In genomic region chr5:165805756-165806155, GRCh38 we compare ENCODE assay signal across 23 cellular contexts.
DNase-seq lines count a peak whose midpoint lies in the region; ATAC-seq and TF ChIP-seq lines count a peak whose summit lies in the region.
"Had no signal": no experiment of that assay in that cellular context is flagged by ENCODE, and none has a peak within 500 bp of the region (broad histone marks: within the 10 kb centered on the region; RNA-seq: fewer than 3 reads in every experiment).

No MANE protein-coding gene starts in this region.

- H3K36me3 ChIP-seq in endodermal cell (ENCODE audit: control insufficient read depth, insufficient read depth, low read length) (no peaks in the 10 kb centered on the region), OCI-LY7 (ENCODE audit: insufficient read depth, low read length) (no peaks in the 10 kb centered on the region)
- H3K36me3 ChIP-seq: BLaER1 treated with 17β-estradiol and CSF1 and Interleukin-3, amounts not matched to agents 10 nM and 100 nM; neutrophil; right lobe of liver; upper lobe of right lung had no signal

- intact Hi-C loops in OCI-LY7 (cut with micrococcal nuclease; ENCODE audit: unreplicated experiment) = no loop called here

- H3K9me3 ChIP-seq in endodermal cell (ENCODE audit: control insufficient read depth, low read length) = no peaks in the 10 kb centered on the region
- no peaks in the 10 kb centered on the region for H3K9me3 ChIP-seq in OCI-LY7 (ENCODE audit: low read length)
- H3K9me3 ChIP-seq: BLaER1 treated with 17β-estradiol and CSF1 and Interleukin-3, amounts not matched to agents 10 nM and 100 nM; neutrophil; right lobe of liver; upper lobe of right lung had no signal

- no peaks in the 10 kb centered on the region for H3K27me3 Mint-ChIP-seq in endodermal cell (ENCODE audit: insufficient read depth)
- no peaks in the 10 kb centered on the region for H3K27me3 Mint-ChIP-seq in T-cell
- H3K27me3 Mint-ChIP-seq: stimulated activated naive CD8-positive, alpha-beta T cell treated with anti-CD3 and anti-CD28 coated beads, Interleukin-15, amount 100 ng/mL, for 72 hours had no signal

- POLR2A ChIA-PET in T-cell (lab: Charles Lee) (no interaction called here), OCI-LY7 (lab: Charles Lee) (interaction anchor here (0.5 to 0.6 kb wide), 2 partner anchors 162 to 1050 kb away, joined by 3 to 4 read pairs; no protein-coding TSS in a partner anchor)

- H3K4me2 ChIP-seq in OCI-LY7 (ENCODE audit: low read length) = no peak overlapping the region
- H3K4me2 ChIP-seq: BLaER1 treated with 17β-estradiol and CSF1 and Interleukin-3, amounts not matched to agents 10 nM and 100 nM had no signal

- BruUV-seq in OCI-LY7 (replicated peaks; lab: Mats Ljungman, UMichigan) = no TSS peak

- no peak overlapping the region for H2AFZ ChIP-seq in OCI-LY7 (ENCODE audit: low read length)

- H3K79me2 ChIP-seq in OCI-LY7 (ENCODE audit: insufficient read depth, low read depth, low read length) = no peaks in the 10 kb centered on the region

- no peaks in the 10 kb centered on the region for H4K20me1 ChIP-seq in OCI-LY7 (ENCODE audit: insufficient read depth, low read length)
- H4K20me1 ChIP-seq: BLaER1 treated with 17β-estradiol and CSF1 and Interleukin-3, amounts not matched to agents 10 nM and 100 nM had no signal

- no peak overlapping the region for H3K27ac ChIP-seq in endodermal cell (ENCODE audit: low read depth, low read length)
- no peak overlapping the region for H3K27ac ChIP-seq in OCI-LY7 (ENCODE audit: low read depth, low read length, poor library complexity, severe bottlenecking)
- H3K27ac ChIP-seq: BLaER1 treated with 17β-estradiol and CSF1 and Interleukin-3, amounts not matched to agents 10 nM and 100 nM; neutrophil; right lobe of liver; upper lobe of right lung had no signal

- no peaks in the 10 kb centered on the region for H3K9me2 ChIP-seq in OCI-LY7 (ENCODE audit: insufficient read depth, low read length)

- H3K9ac ChIP-seq in endodermal cell (ENCODE audit: extremely low read depth, low read length, poor library complexity, severe bottlenecking) = no peak overlapping the region
- H3K9ac ChIP-seq: BLaER1 treated with 17β-estradiol and CSF1 and Interleukin-3, amounts not matched to agents 10 nM and 100 nM had no signal

- no peak overlapping the region for H3K27ac Mint-ChIP-seq in endodermal cell
- no peak overlapping the region for H3K27ac Mint-ChIP-seq in T-cell
- H3K27ac Mint-ChIP-seq: stimulated activated naive CD8-positive, alpha-beta T cell treated with anti-CD3 and anti-CD28 coated beads, Interleukin-15, amount 100 ng/mL, for 72 hours; T-helper 1 cell treated with Interleukin-12 subunit alpha and Interleukin-12 subunit beta and Interleukin-4 antibody, amounts not matched to agents 30 μg/mL and 1 μg/mL, for 36 hours had no signal

- no peaks in the 10 kb centered on the region for H3K9me3 Mint-ChIP-seq in endodermal cell
- H3K9me3 Mint-ChIP-seq in T-cell = peaks cover 0 to 7% (median 7%) of the 10 kb centered on the region in 3 donors

- H3K4me3 ChIP-seq in endodermal cell (ENCODE audit: low read length) (no peak overlapping the region), OCI-LY7 (ENCODE audit: low read depth, low read length, poor library complexity, severe bottlenecking) (no peak overlapping the region)
- H3K4me3 ChIP-seq: BLaER1 treated with 17β-estradiol and CSF1 and Interleukin-3, amounts not matched to agents 10 nM and 100 nM; right lobe of liver; upper lobe of right lung had no signal

- CTCF ChIA-PET in T-cell (lab: Charles Lee) = no interaction called here
- CTCF ChIA-PET in OCI-LY7 (lab: Charles Lee; ENCODE audit: unreplicated experiment) = no interaction called here

- H3K4me3 Mint-ChIP-seq in endodermal cell (no peak overlapping the region), T-cell (no peak overlapping the region)
- H3K4me3 Mint-ChIP-seq: stimulated activated naive CD8-positive, alpha-beta T cell treated with anti-CD3 and anti-CD28 coated beads, Interleukin-15, amount 100 ng/mL, for 72 hours; T-helper 1 cell treated with Interleukin-12 subunit alpha and Interleukin-12 subunit beta and Interleukin-4 antibody, amounts not matched to agents 30 μg/mL and 1 μg/mL, for 36 hours had no signal

- H3K27me3 ChIP-seq in endodermal cell (ENCODE audit: control insufficient read depth, insufficient read depth, low read length, poor library complexity, severe bottlenecking) = no peaks in the 10 kb centered on the region
- H3K27me3 ChIP-seq: BLaER1 treated with 17β-estradiol and CSF1 and Interleukin-3, amounts not matched to agents 10 nM and 100 nM; neutrophil; right lobe of liver; upper lobe of right lung had no signal

- TF ChIP-seq CTCF in endodermal cell (conservative IDR thresholded peaks at IDR 0.05) = peak; percentile 57
- TF ChIP-seq CTCF in OCI-LY7 (conservative IDR thresholded peaks at IDR 0.05; ENCODE audit: low read length) = no peak

- peaks cover 3% of the 10 kb centered on the region for H3K4me1 Mint-ChIP-seq in endodermal cell
- H3K4me1 Mint-ChIP-seq in T-cell = no peaks in the 10 kb centered on the region
- H3K4me1 Mint-ChIP-seq: stimulated activated naive CD8-positive, alpha-beta T cell treated with anti-CD3 and anti-CD28 coated beads, Interleukin-15, amount 100 ng/mL, for 72 hours had no signal

- DNase-seq in DMS 273 (lab: John Stamatoyannopoulos, UW; ENCODE audit: unreplicated experiment) (peak; percentile 5), DMS 273 treated with DMSO at 0.1 percent for 48 hours (lab: John Stamatoyannopoulos, UW) (no peak), NCI-H524 (lab: John Stamatoyannopoulos, UW) (peak; percentile 6 to 49), endodermal cell (peak; percentile 82), pons (ENCODE audit: low spot score) (peak; percentile 4), T-cell (no peak), OCI-LY7 (ENCODE audit: low spot score) (no peak), GM19238 (ENCODE audit: insufficient read length, low spot score) (no peak)
- DNase-seq: 8988T; central memory CD4-positive, alpha-beta T cell; DMS79 treated with DMSO at 0.1 percent for 48 hours; effector CD8-positive, alpha-beta T cell; head of caudate nucleus; NCI-H2029; NCI-H510A; right lobe of liver; stimulated activated CD4-positive, alpha-beta T cell treated with anti-CD3 and anti-CD28 coated beads, Interleukin-1b, Interleukin-23, amount 100 ng/mL, for 48 hours; stimulated activated naive CD8-positive, alpha-beta T cell treated with anti-CD3 and anti-CD28 coated beads, Interleukin-15, amount 100 ng/mL, for 72 hours; upper lobe of right lung had no signal

- WGBS in endodermal cell (ENCODE audit: insufficient coverage in 1 of 2, insufficient read length in 1 of 2), 2 experiments = 43% methylated on average over 4 of the region's 4 CpGs; no CpG with 5 or more reads in 1 of the 2 experiments

- H3K4me1 ChIP-seq in endodermal cell (ENCODE audit: control insufficient read depth, insufficient read depth, low read length) (no peaks in the 10 kb centered on the region), OCI-LY7 (ENCODE audit: insufficient read depth, low read length, poor library complexity, severe bottlenecking) (no peaks in the 10 kb centered on the region)
- H3K4me1 ChIP-seq: BLaER1 treated with 17β-estradiol and CSF1 and Interleukin-3, amounts not matched to agents 10 nM and 100 nM; right lobe of liver; upper lobe of right lung had no signal

- no peaks in the 10 kb centered on the region for H3K36me3 Mint-ChIP-seq in endodermal cell (ENCODE audit: low read depth)
- H3K36me3 Mint-ChIP-seq in T-cell = no peaks in the 10 kb centered on the region

- ATAC-seq in T-cell (replicated peaks in 1 of 4) = no peak
- ATAC-seq: activated CD4-positive, CD25-positive, alpha-beta regulatory T cell treated with anti-CD3 and anti-CD28 coated beads, Interleukin-2, amount 50 U/mL, for 24 hours; right lobe of liver; stimulated activated naive CD8-positive, alpha-beta T cell treated with anti-CD3 and anti-CD28 coated beads, Interleukin-15, amount 100 ng/mL, for 72 hours; upper lobe of right lung had no signal

Comparison
In these comparisons a context has a peak if more than half of its experiments do, and no peak if none do; other contexts are left out.
1. DNase-seq: peak in DMS 273 (single experiment), NCI-H524 (2 of 2), endodermal cell (single experiment) and pons (single experiment); none in DMS 273 treated with DMSO at 0.1 percent for 48 hours (single experiment), T-cell (0 of 34), OCI-LY7 (single experiment) and GM19238 (single experiment).